Comparison of ENCODE assay signal across 27 cellular contexts in genomic region chr13:73667756-73668155, GRCh38.
A peak's percentile ranks its signal among the peaks of the same experiment; 100 is the strongest.
DNase-seq lines count a peak whose midpoint lies in the region; ATAC-seq, FAIRE-seq and TF ChIP-seq lines count a peak whose summit lies in the region.
"Had no signal": no experiment of that assay in that cellular context is flagged by ENCODE, and none has a peak within 500 bp of the region (broad histone marks: within the 10 kb centered on the region; RNA-seq: fewer than 3 reads in every experiment).

No MANE protein-coding gene starts in this region.

- WGBS in pancreas, 2 donors = 35 to 44% methylated on average over 3 of the region's 3 CpGs

- no peak overlapping the region for H3K4me2 ChIP-seq in GM23338
- H3K4me2 ChIP-seq: KMS-11 had no signal

- H3K27ac Mint-ChIP-seq in GM23338 (no peak overlapping the region), CD14-positive monocyte (no peak overlapping the region)
- H3K27ac Mint-ChIP-seq: CD8-positive, alpha-beta memory T cell; IgD-negative memory B cell had no signal

- H3F3A ChIP-seq in GM23338 (replicated peaks; ENCODE audit: low read depth) = no peaks in the 10 kb centered on the region

- FAIRE-seq in pancreas (lab: Jason Lieb, UNC) = no peak
- FAIRE-seq: GM12878, H54 had no signal

- intact Hi-C loops in pancreas (cut with DNase I) (no loop called here), sciatic nerve (cut with DNase I) (no loop called here), CD14-positive monocyte (cut with micrococcal nuclease) (no loop called here)

- no peaks in the 10 kb centered on the region for H3K36me3 ChIP-seq in GM23338 (ENCODE audit: insufficient read depth)
- no peaks in the 10 kb centered on the region for H3K36me3 ChIP-seq in pancreas
- H3K36me3 ChIP-seq: SJSA1 had no signal

- 0 out of 2 replicates have a peak, but pooled peaks cover 12% of the 10 kb centered on the region for H3K9me2 ChIP-seq in GM23338 (ENCODE audit: insufficient read depth)

- H4K20me1 ChIP-seq in GM23338 (replicated peaks; ENCODE audit: insufficient read depth) = no peaks in the 10 kb centered on the region

- H3K4me3 ChIP-seq in GM23338 (no peak overlapping the region), fibroblast of the aortic adventitia (ENCODE audit: low read depth, low read length) (no peak overlapping the region), pancreas (no peak overlapping the region)
- H3K4me3 ChIP-seq: GM12878, SJSA1 had no signal

- ATAC-seq in GM23338 (no peak), pancreas (peak in 3 of 4 donors; percentile 20 to 51 (median 21)), sciatic nerve (no peak)
- ATAC-seq: GM12878, PC-3 had no signal

- no peaks in the 10 kb centered on the region for H3K27me3 ChIP-seq in GM23338 (ENCODE audit: insufficient read depth)
- H3K27me3 ChIP-seq in pancreas = no peaks in the 10 kb centered on the region
- H3K27me3 ChIP-seq: SJSA1 had no signal

- H3K27me3 Mint-ChIP-seq in GM23338 (ENCODE audit: insufficient read depth, low read depth, poor library complexity) (no peaks in the 10 kb centered on the region), CD14-positive monocyte (ENCODE audit: low read depth in 3 of 3) (no peaks in the 10 kb centered on the region)
- H3K27me3 Mint-ChIP-seq: CD8-positive, alpha-beta memory T cell; IgD-negative memory B cell had no signal

- H3K4me1 ChIP-seq in GM23338 (ENCODE audit: insufficient read depth) = no peaks in the 10 kb centered on the region
- H3K4me1 ChIP-seq in pancreas = peaks cover 0 to 11% (median 5%) of the 10 kb centered on the region in 3 donors
- H3K4me1 ChIP-seq: SJSA1 had no signal

- no peak for DNase-seq in GM23338 (ENCODE audit: low spot score)
- peak; percentile 62 for DNase-seq in fibroblast of the aortic adventitia (ENCODE audit: low read depth)
- DNase-seq in pancreas = no peak
- DNase-seq in sciatic nerve (ENCODE audit: low spot score) = no peak
- DNase-seq in CD14-positive monocyte (ENCODE audit: low spot score) = no peak
- no peak for DNase-seq in stimulated activated CD4-positive, alpha-beta T cell treated with anti-CD3 and anti-CD28 coated beads, Interleukin-1b, Interleukin-23, amount 100 ng/mL, for 48 hours
- DNase-seq: C1 segment of cervical spinal cord; CD8-positive, alpha-beta memory T cell; DMS 273 treated with DMSO at 0.1 percent for 48 hours; DMS79; EL; GDM1; NCI-H1092 treated with DMSO at 0.1 percent for 48 hours; NCI-H1436; NCI-H1930; NCI-H2107; NCI-H446; NCI-H524 treated with DMSO at 0.1 percent for 48 hours; NCI-H774; PC-3 had no signal

- peak overlapping the region; percentile 43 for H3K27ac ChIP-seq in 22Rv1
- H3K27ac ChIP-seq in GM23338 (ENCODE audit: low read depth) = no peak overlapping the region
- H3K27ac ChIP-seq in pancreas = no peak overlapping the region
- H3K27ac ChIP-seq: HL-60, KMS-11, SJSA1 had no signal

- H3K4me1 Mint-ChIP-seq in GM23338 = no peaks in the 10 kb centered on the region
- no peaks in the 10 kb centered on the region for H3K4me1 Mint-ChIP-seq in CD14-positive monocyte
- H3K4me1 Mint-ChIP-seq: IgD-negative memory B cell had no signal

- TF ChIP-seq CTCF in 22Rv1 (IDR thresholded peaks at IDR 0.05) = no peak
- no peak for TF ChIP-seq CTCF in GM23338 (conservative IDR thresholded peaks at IDR 0.05; ENCODE audit: low read depth in 2 of 2)
- TF ChIP-seq CTCF in fibroblast of the aortic adventitia (IDR thresholded peaks at IDR 0.05; ENCODE audit: insufficient read depth, low read length) = no peak
- TF ChIP-seq CTCF in pancreas (IDR thresholded peaks at IDR 0.05) = no peak
- no peak for TF ChIP-seq CTCF in CD14-positive monocyte (IDR thresholded peaks at IDR 0.05)

- H3K36me3 Mint-ChIP-seq in GM23338 (ENCODE audit: low read depth) (no peaks in the 10 kb centered on the region), CD14-positive monocyte (no peaks in the 10 kb centered on the region)
- H3K36me3 Mint-ChIP-seq: CD8-positive, alpha-beta memory T cell; IgD-negative memory B cell had no signal

- H3K79me2 ChIP-seq in GM23338 (replicated peaks; ENCODE audit: insufficient read depth) = no peaks in the 10 kb centered on the region

- H3K4me3 Mint-ChIP-seq in GM23338 = no peak overlapping the region
- H3K4me3 Mint-ChIP-seq in CD14-positive monocyte = no peak overlapping the region
- H3K4me3 Mint-ChIP-seq: CD8-positive, alpha-beta memory T cell; IgD-negative memory B cell had no signal

- H2AFZ ChIP-seq in GM23338 = peak overlapping the region; percentile 58; the same call in 1 of the 2 replicates

- H3K9me3 Mint-ChIP-seq in GM23338 (no peaks in the 10 kb centered on the region), CD14-positive monocyte (peaks cover 0 to 11% (median 0%) of the 10 kb centered on the region in 7 donors)
- H3K9me3 Mint-ChIP-seq: CD8-positive, alpha-beta memory T cell had no signal

- no peaks in the 10 kb centered on the region for H3K9me3 ChIP-seq in pancreas
- H3K9me3 ChIP-seq: SJSA1 had no signal

TF ChIP-seq in GM23338, 12 proteins besides CTCF, POLR2A, EP300 and RAD21 (continues in another document):
- TF ChIP-seq ZNF331 (CRISPR knock-in tag; IDR thresholded peaks at IDR 0.05; ENCODE audit: low read depth) = no peak
- TF ChIP-seq ETS1 (IDR thresholded peaks at IDR 0.05) = no peak
- no peak for TF ChIP-seq ZNF114 (CRISPR knock-in tag; IDR thresholded peaks at IDR 0.05)
- TF ChIP-seq REST (IDR thresholded peaks at IDR 0.05; ENCODE audit: unreplicated experiment) = no peak
- TF ChIP-seq EZH2phosphoT487 (IDR thresholded peaks at IDR 0.05; ENCODE audit: unreplicated experiment) = no peak
- no peak for TF ChIP-seq JUNB (IDR thresholded peaks at IDR 0.05; ENCODE audit: unreplicated experiment)
- TF ChIP-seq EZH2 (IDR thresholded peaks at IDR 0.05; ENCODE audit: low read depth, unreplicated experiment) = no peak

Comparison
In these comparisons a context has a peak if more than half of its experiments do, and no peak if none do; other contexts are left out.
1. ATAC-seq: peak in pancreas (3 of 4); none in GM23338 (single experiment) and sciatic nerve (single experiment).